ENCODE assay signal across 8 cellular contexts in the genomic region with DNA sequence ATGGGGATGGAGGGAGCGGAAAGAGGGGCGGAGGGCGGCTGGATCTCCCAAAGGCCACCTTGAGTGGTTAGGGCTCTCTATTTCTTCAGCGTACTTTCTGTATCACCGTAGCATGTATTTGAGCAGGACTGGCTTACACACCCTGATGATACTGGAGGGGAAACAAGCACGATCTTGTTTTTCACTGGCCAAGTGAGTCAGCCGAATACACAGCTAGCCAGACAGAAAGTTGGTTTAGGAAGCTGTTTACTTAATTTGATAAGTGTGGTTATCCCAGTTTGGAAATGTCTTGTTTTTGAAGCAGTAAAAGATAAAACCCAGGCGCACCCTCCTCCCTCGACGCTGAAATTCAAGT. TPM values are rescaled to one million over a fixed set of nuclear protein-coding genes. Genes with fewer than 3 reads are reported as not detected.
DNase-seq lines count a peak whose midpoint lies in the region; ATAC-seq and TF ChIP-seq lines count a peak whose summit lies in the region.

No MANE protein-coding gene starts in this region.

- ATAC-seq in GM21717 (IDR thresholded peaks at IDR 0.05; ENCODE audit: unreplicated experiment): peak; percentile 16
- no peak for ATAC-seq in HG03565 (IDR thresholded peaks at IDR 0.05; ENCODE audit: unreplicated experiment)

- H3K27ac ChIP-seq in BLaER1: peak overlapping the region; percentile 61
- H3K27ac ChIP-seq in endodermal cell (ENCODE audit: low read depth, low read length): peak overlapping the region; percentile 58
- peak overlapping the region; percentile 98 to 100 for H3K27ac ChIP-seq in mucosa of rectum (ENCODE audit: low read depth in 2 of 2, low read length in 2 of 2)
- peak overlapping the region; percentile 86 for H3K27ac ChIP-seq in uterus

- TF ChIP-seq POLR2A in uterus (IDR thresholded peaks at IDR 0.05): no peak

- H3K27ac Mint-ChIP-seq in endodermal cell: peak overlapping the region; percentile 94

- TF ChIP-seq CTCF in endodermal cell (conservative IDR thresholded peaks at IDR 0.05) (no peak), uterus (IDR thresholded peaks at IDR 0.05) (no peak), GM20000 (IDR thresholded peaks at IDR 0.05; ENCODE audit: extremely low read depth, missing control alignments) (no peak)

- H3K9me3 ChIP-seq in BLaER1 (no peaks in the 10 kb centered on the region), endodermal cell (ENCODE audit: control insufficient read depth, low read length) (no peaks in the 10 kb centered on the region), mucosa of rectum (ENCODE audit: control insufficient read depth in 2 of 2, low read length in 2 of 2) (no peaks in the 10 kb centered on the region), uterus (no peaks in the 10 kb centered on the region)

- H3K36me3 ChIP-seq in BLaER1 (peaks cover 21% of the 10 kb centered on the region), endodermal cell (ENCODE audit: control insufficient read depth, insufficient read depth, low read length) (peaks cover 21% of the 10 kb centered on the region), mucosa of rectum (ENCODE audit: control insufficient read depth in 2 of 2, insufficient read depth in 2 of 2, low read length in 2 of 2) (peaks cover 0 to 2% of the 10 kb centered on the region in 2 donors), uterus (no peaks in the 10 kb centered on the region)

- intact Hi-C loops in uterus (cut with DNase I; ENCODE audit: low total_unique reads): no loop called here

- DNase-seq in RPMI7951 (ENCODE audit: low read depth) (peak; percentile 26), endodermal cell (no peak), uterus (no peak), GM20000 (ENCODE audit: low spot score) (no peak)

- H3K4me2 ChIP-seq in BLaER1: peak overlapping the region; percentile 94

- H3K4me3 ChIP-seq in BLaER1 (peak overlapping the region; percentile 82), endodermal cell (ENCODE audit: low read length) (peak overlapping the region; percentile 94), mucosa of rectum (ENCODE audit: low read length in 2 of 2) (peak overlapping the region; percentile 99 to 100), uterus (peak overlapping the region; percentile 58 to 90)

- H3K36me3 Mint-ChIP-seq in endodermal cell (ENCODE audit: low read depth): peaks cover 9% of the 10 kb centered on the region

- H3K9ac ChIP-seq in BLaER1 (peak overlapping the region; percentile 86), endodermal cell (ENCODE audit: extremely low read depth, low read length, poor library complexity, severe bottlenecking) (peak overlapping the region; percentile 82), mucosa of rectum (ENCODE audit: low read depth in 1 of 2, low read length in 2 of 2) (peak overlapping the region; percentile 97 to 100)

- peak overlapping the region; percentile 99 for H3K4me3 Mint-ChIP-seq in endodermal cell

- no peaks in the 10 kb centered on the region for H3K27me3 Mint-ChIP-seq in endodermal cell (ENCODE audit: insufficient read depth)

- 5% methylated on average over 6 to 10 of the region's 10 CpGs for WGBS in endodermal cell (ENCODE audit: insufficient coverage in 1 of 2, insufficient read length in 1 of 2), 2 experiments

- H4K20me1 ChIP-seq in BLaER1: peaks cover 52% of the 10 kb centered on the region

- H3K4me1 ChIP-seq in BLaER1 (peaks cover 43% of the 10 kb centered on the region), endodermal cell (ENCODE audit: control insufficient read depth, insufficient read depth, low read length) (no peaks in the 10 kb centered on the region), mucosa of rectum (ENCODE audit: control insufficient read depth in 2 of 2, insufficient read depth in 2 of 2, low read length in 2 of 2) (peaks cover 18 to 26% of the 10 kb centered on the region in 2 donors), uterus (peaks cover 0 to 5% of the 10 kb centered on the region in 2 donors)

- H3K4me1 Mint-ChIP-seq in endodermal cell: peaks cover 13% of the 10 kb centered on the region

- H3K9me3 Mint-ChIP-seq in endodermal cell: no peaks in the 10 kb centered on the region

- H3K27me3 ChIP-seq in BLaER1 (no peaks in the 10 kb centered on the region), endodermal cell (ENCODE audit: control insufficient read depth, insufficient read depth, low read length, poor library complexity, severe bottlenecking) (no peaks in the 10 kb centered on the region), mucosa of rectum (ENCODE audit: control insufficient read depth in 2 of 2, insufficient read depth in 2 of 2, low read length in 2 of 2) (no peaks in the 10 kb centered on the region), uterus (no peaks in the 10 kb centered on the region)

RNA-seq across cellular contexts. Expression of a gene that starts 0.5 kb away (rescaled TPM):
- 40.7 and 58.0 TPM in 2 replicates for total RNA-seq in RPMI7951 (2014; rRNA removed; shearing (Covaris generic))
- total RNA-seq in endodermal cell (10 to 100 TPM; 31.2 to 45.0 TPM), uterus (10 to 100 TPM; 14.4 to 53.3 (median 39.8) TPM)
- polyA plus RNA-seq in endodermal cell (2013, experiment 1 of 2): 51.2 TPM
- 49.9 TPM for polyA plus RNA-seq in endodermal cell (2013, experiment 2 of 2)

RNA-seq across cellular contexts. Expression of a gene that starts 49.7 kb away (rescaled TPM):
- total RNA-seq in RPMI7951 (2014; rRNA removed; shearing (Covaris generic)): 19.4 and 23.8 TPM in 2 replicates
- total RNA-seq in endodermal cell (10 to 100 TPM; 18.3 to 19.1 TPM), uterus (10 to 100 TPM; 12.9 to 56.4 (median 27.8) TPM)
- 21.9 TPM for polyA plus RNA-seq in endodermal cell (2013, experiment 1 of 2)
- polyA plus RNA-seq in endodermal cell (2013, experiment 2 of 2): 21.4 TPM
